Comparison of ENCODE assay signal across 12 cellular contexts in the genomic region with DNA sequence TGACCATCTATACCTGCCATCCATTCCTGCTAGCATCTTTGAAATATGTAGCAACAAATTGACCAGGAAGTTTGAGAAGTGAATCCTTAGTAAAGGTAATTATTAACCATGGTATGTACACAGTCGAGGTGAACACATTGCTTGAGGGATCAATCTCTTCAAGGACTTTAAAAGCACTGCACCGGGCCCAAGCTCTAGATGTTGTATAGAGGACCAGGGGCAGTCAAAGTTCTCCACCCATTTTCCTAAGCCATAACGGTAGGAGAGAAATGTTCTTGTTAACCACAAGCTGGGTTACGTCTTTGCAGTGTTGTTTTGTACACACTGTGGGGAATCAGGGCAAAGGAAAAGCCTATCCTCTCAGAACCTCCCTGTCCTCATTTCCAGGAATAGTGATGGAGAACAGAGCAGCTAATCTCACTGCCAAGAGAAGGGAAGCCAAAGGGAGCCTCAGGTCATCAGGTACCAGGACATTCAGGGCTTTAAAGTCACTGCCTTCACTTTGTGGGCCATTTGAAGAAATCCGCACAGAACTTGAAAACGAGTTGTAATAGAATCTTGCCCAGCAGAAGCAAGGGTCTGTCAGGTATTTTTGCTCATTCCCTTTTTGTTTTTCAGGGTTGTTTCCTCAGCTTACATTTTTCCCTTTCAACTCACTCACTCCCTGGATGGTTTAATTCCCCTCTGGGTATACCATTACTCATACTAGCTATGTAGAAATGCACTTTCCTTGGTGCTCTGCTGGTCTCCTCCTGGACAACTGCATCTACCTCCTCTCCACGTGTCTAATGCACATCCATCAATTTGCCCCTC. TPM values are rescaled to one million over a fixed set of nuclear protein-coding genes. Genes with fewer than 3 reads are reported as not detected.
DNase-seq lines count a peak whose midpoint lies in the region; ATAC-seq, FAIRE-seq and TF ChIP-seq lines count a peak whose summit lies in the region.
"Had no signal": no experiment of that assay in that cellular context is flagged by ENCODE, and none has a peak within 500 bp of the region (broad histone marks: within the 10 kb centered on the region; RNA-seq: fewer than 3 reads in every experiment).

No MANE protein-coding gene starts in this region.

- no peak for TF ChIP-seq CTCF in A549 (IDR thresholded peaks at IDR 0.05)
- no peak for TF ChIP-seq CTCF in endothelial cell (IDR thresholded peaks at IDR 0.05; ENCODE audit: unreplicated experiment)

- no peaks in the 10 kb centered on the region for H3K4me1 Mint-ChIP-seq in endothelial cell (ENCODE audit: unreplicated experiment)

- no peaks in the 10 kb centered on the region for H3K36me3 Mint-ChIP-seq in endothelial cell (ENCODE audit: low read depth, unreplicated experiment)

- TF ChIP-seq POLR2A in A549 (IDR thresholded peaks at IDR 0.05; ENCODE audit: low read length): no peak

- no peaks in the 10 kb centered on the region for H3K9me3 Mint-ChIP-seq in endothelial cell (ENCODE audit: unreplicated experiment)
- H3K9me3 Mint-ChIP-seq: activated CD4-positive, alpha-beta memory T cell treated with anti-CD3 and anti-CD28 coated beads, Interleukin-2, amount 10 ng/mL, durations not matched to agents 7 days and 5 days had no signal

- TF ChIP-seq RAD21 in A549 (conservative IDR thresholded peaks at IDR 0.05 in 1 of 2, IDR thresholded peaks at IDR 0.05 in 1 of 2): no peak

- no peak for TF ChIP-seq EP300 in A549 (IDR thresholded peaks at IDR 0.05)

- H3K4me2 ChIP-seq in A549: peak overlapping the region; percentile 79

- no peak overlapping the region for H3K4me3 Mint-ChIP-seq in endothelial cell (ENCODE audit: unreplicated experiment)
- H3K4me3 Mint-ChIP-seq: activated CD4-positive, alpha-beta memory T cell treated with anti-CD3 and anti-CD28 coated beads, Interleukin-2, amount 10 ng/mL, durations not matched to agents 7 days and 5 days had no signal

- no peaks in the 10 kb centered on the region for H3K36me3 ChIP-seq in endocrine pancreas (ENCODE audit: control insufficient read depth, insufficient read depth, low read length)
- H3K36me3 ChIP-seq in muscle layer of colon (ENCODE audit: insufficient read depth, low read length): no peaks in the 10 kb centered on the region

- H3K27ac ChIP-seq in A549 (peak overlapping the region; percentile 76 to 77), muscle layer of colon (ENCODE audit: low read depth, low read length) (peak overlapping the region; percentile 65)

- H3K27me3 ChIP-seq in endocrine pancreas (ENCODE audit: control insufficient read depth, insufficient read depth, low read length): no peaks in the 10 kb centered on the region
- H3K27me3 ChIP-seq in muscle layer of colon (ENCODE audit: control insufficient read depth in 1 of 2, insufficient read depth in 2 of 2, low read length in 2 of 2): no peaks in the 10 kb centered on the region

- no peaks in the 10 kb centered on the region for H3K9me3 ChIP-seq in A549
- H3K9me3 ChIP-seq in endocrine pancreas (ENCODE audit: control insufficient read depth, low read length): no peaks in the 10 kb centered on the region
- H3K9me3 ChIP-seq in muscle layer of colon (ENCODE audit: low read length): no peaks in the 10 kb centered on the region

- H3K4me3 ChIP-seq in A549: no peak overlapping the region
- H3K4me3 ChIP-seq in endocrine pancreas (ENCODE audit: control insufficient read depth, insufficient read depth, low read length): peak overlapping the region; percentile 3
- H3K4me3 ChIP-seq in muscle layer of colon (ENCODE audit: low read depth in 1 of 2, low read length in 2 of 2): no peak overlapping the region

- H3K27ac Mint-ChIP-seq in endothelial cell (ENCODE audit: unreplicated experiment): no peak overlapping the region
- H3K27ac Mint-ChIP-seq: activated CD4-positive, alpha-beta memory T cell treated with anti-CD3 and anti-CD28 coated beads, Interleukin-2, amount 10 ng/mL, durations not matched to agents 7 days and 5 days had no signal

- WGBS in A549 (ENCODE audit: missing lambda C conversion rate): 21% methylated on average over 7 of the region's 7 CpGs

- DNase-seq in A549 (ENCODE audit: low read depth in 1 of 2, low spot score in 1 of 2): peak in 1 of 2 experiments; percentile 26
- DNase-seq in H4 (ENCODE audit: low spot score): peak; percentile 37
- DNase-seq in activated gamma-delta T cell treated with Interleukin-2 at 50 U/mL for 16 hours: no peak
- DNase-seq in stimulated activated naive CD4-positive, alpha-beta T cell treated with Interleukin-2 at 50 U/mL for 16 hours (lab: John Stamatoyannopoulos, UW): no peak
- no peak for DNase-seq in NCI-H1048 (lab: John Stamatoyannopoulos, UW)
- DNase-seq in endothelial cell (ENCODE audit: low spot score): no peak
- DNase-seq: activated CD4-positive, alpha-beta memory T cell treated with anti-CD3 and anti-CD28 coated beads, Interleukin-2, amount 10 ng/mL, durations not matched to agents 7 days and 5 days; effector CD4-positive, alpha-beta T cell; NCI-H2107 had no signal

- H3K4me1 ChIP-seq in A549: peaks cover 40% of the 10 kb centered on the region
- peaks cover 6% of the 10 kb centered on the region for H3K4me1 ChIP-seq in endocrine pancreas (ENCODE audit: control insufficient read depth, insufficient read depth, low read length)
- H3K4me1 ChIP-seq in muscle layer of colon (ENCODE audit: insufficient read depth, low read length): peaks cover 20% of the 10 kb centered on the region

- CTCF ChIA-PET in A549 (lab: Yijun Ruan, JAX): interaction anchor here (0.8 to 3.4 kb wide), 3 partner anchors 18 to 166 kb away, joined by 3 to 10 read pairs (median 3); no protein-coding TSS in a partner anchor

- POLR2A ChIA-PET in A549 (lab: Yijun Ruan, JAX): no interaction called here

- no peak for FAIRE-seq in A549 (lab: Jason Lieb, UNC)
- FAIRE-seq: frontal cortex had no signal

- peaks cover 2% of the 10 kb centered on the region for H3K27me3 Mint-ChIP-seq in endothelial cell (ENCODE audit: unreplicated experiment)

- ATAC-seq in A549: peak; percentile 56 to 80; a peak in 4 of 6 replicates

- no peak overlapping the region for H3K9ac ChIP-seq in endocrine pancreas (ENCODE audit: control insufficient read depth, insufficient read depth, low read length)
- no peak overlapping the region for H3K9ac ChIP-seq in muscle layer of colon (ENCODE audit: low read length)

TF ChIP-seq in A549, 52 proteins besides CTCF, POLR2A, EP300 and RAD21 (continues in another document):
- TF ChIP-seq SMC3 (IDR thresholded peaks at IDR 0.05): no peak
- TF ChIP-seq TP53 (CRISPR knock-in tag; IDR thresholded peaks at IDR 0.05): no peak
- TF ChIP-seq SREBF2 (IDR thresholded peaks at IDR 0.05): no peak
- no peak for TF ChIP-seq EHMT2 (IDR thresholded peaks at IDR 0.05; ENCODE audit: low read depth)
- TF ChIP-seq, protein P1, sequence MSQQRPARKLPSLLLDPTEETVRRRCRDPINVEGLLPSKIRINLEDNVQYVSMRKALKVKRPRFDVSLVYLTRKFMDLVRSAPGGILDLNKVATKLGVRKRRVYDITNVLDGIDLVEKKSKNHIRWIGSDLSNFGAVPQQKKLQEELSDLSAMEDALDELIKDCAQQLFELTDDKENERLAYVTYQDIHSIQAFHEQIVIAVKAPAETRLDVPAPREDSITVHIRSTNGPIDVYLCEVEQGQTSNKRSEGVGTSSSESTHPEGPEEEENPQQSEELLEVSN (IDR thresholded peaks at IDR 0.05; ENCODE audit: borderline replicate concordance, low read depth): no peak
- TF ChIP-seq, protein P2, sequence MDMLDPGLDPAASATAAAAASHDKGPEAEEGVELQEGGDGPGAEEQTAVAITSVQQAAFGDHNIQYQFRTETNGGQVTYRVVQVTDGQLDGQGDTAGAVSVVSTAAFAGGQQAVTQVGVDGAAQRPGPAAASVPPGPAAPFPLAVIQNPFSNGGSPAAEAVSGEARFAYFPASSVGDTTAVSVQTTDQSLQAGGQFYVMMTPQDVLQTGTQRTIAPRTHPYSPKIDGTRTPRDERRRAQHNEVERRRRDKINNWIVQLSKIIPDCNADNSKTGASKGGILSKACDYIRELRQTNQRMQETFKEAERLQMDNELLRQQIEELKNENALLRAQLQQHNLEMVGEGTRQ (IDR thresholded peaks at IDR 0.05): no peak
- TF ChIP-seq, protein P3, sequence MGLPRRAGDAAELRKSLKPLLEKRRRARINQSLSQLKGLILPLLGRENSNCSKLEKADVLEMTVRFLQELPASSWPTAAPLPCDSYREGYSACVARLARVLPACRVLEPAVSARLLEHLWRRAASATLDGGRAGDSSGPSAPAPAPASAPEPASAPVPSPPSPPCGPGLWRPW (IDR thresholded peaks at IDR 0.05): no peak
- no peak for TF ChIP-seq BHLHE40 (IDR thresholded peaks at IDR 0.05; ENCODE audit: low read depth, low read length)
- TF ChIP-seq RFX5 (IDR thresholded peaks at IDR 0.05): no peak
- TF ChIP-seq, protein P4, sequence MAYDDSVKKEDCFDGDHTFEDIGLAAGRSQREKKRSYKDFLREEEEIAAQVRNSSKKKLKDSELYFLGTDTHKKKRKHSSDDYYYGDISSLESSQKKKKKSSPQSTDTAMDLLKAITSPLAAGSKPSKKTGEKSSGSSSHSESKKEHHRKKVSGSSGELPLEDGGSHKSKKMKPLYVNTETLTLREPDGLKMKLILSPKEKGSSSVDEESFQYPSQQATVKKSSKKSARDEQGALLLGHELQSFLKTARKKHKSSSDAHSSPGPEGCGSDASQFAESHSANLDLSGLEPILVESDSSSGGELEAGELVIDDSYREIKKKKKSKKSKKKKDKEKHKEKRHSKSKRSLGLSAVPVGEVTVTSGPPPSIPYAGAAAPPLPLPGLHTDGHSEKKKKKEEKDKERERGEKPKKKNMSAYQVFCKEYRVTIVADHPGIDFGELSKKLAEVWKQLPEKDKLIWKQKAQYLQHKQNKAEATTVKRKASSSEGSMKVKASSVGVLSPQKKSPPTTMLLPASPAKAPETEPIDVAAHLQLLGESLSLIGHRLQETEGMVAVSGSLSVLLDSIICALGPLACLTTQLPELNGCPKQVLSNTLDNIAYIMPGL (CRISPR knock-in tag; IDR thresholded peaks at IDR 0.05; ENCODE audit: borderline replicate concordance): no peak

RNA-seq across cellular contexts. Expression of a gene that starts 5.3 kb away (rescaled TPM):
- polyA plus RNA-seq in A549 (2011; rRNA removed): 17.4 and 25.4 TPM in 2 replicates
- polyA plus RNA-seq in A549 (2012; cell fraction: cytosol; rRNA removed): 7.1 and 10.8 TPM in 2 replicates
- 6.1 and 7.5 TPM in 2 replicates for polyA plus RNA-seq in A549 (2012; cell fraction: nucleus; rRNA removed)
- 13.3 to 14.7 TPM (median 13.9 TPM) in 3 replicates for polyA plus RNA-seq in A549 (2017; fragmentation: RNase III; extraction: RNeasy Plus Mini Kit Qiagen cat#74134 plus additional on column Dnase treatment)
- 7.6 and 8.4 TPM in 2 replicates for polyA minus RNA-seq in A549 (2011; rRNA and poly(A)+ RNA removed)
- 4.7 and 4.9 TPM in 2 replicates for total RNA-seq in H4 (2014; rRNA removed; shearing (Covaris generic))
- 1.3 TPM for total RNA-seq in endothelial cell (ENCODE audit: unreplicated experiment)

RNA-seq across cellular contexts. Expression of a gene that starts 22.7 kb away (rescaled TPM):
- polyA plus RNA-seq in A549 (2011; rRNA removed) (1.9 and 2.7 TPM in 2 replicates), A549 (2017; fragmentation: RNase III; extraction: RNeasy Plus Mini Kit Qiagen cat#74134 plus additional on column Dnase treatment) (0.98 to 1.5 TPM (median 1.3 TPM) in 3 replicates)
- polyA plus RNA-seq in A549 (2012; cell fraction: cytosol; rRNA removed): 0.75 and 1.0 TPM in 2 replicates
- polyA plus RNA-seq in A549 (2012; cell fraction: nucleus; rRNA removed): 0.44 and 0.53 TPM in 2 replicates
- polyA minus RNA-seq in A549 (2011; rRNA and poly(A)+ RNA removed): 0.66 and 1.4 TPM in 2 replicates
- not detected in 2 replicates for total RNA-seq in H4 (2014; rRNA removed; shearing (Covaris generic))
- 3.9 TPM for total RNA-seq in endothelial cell (ENCODE audit: unreplicated experiment)
- total RNA-seq: activated CD4-positive, alpha-beta memory T cell treated with anti-CD3 and anti-CD28 coated beads, Interleukin-2, amount 10 ng/mL, durations not matched to agents 7 days and 5 days had no signal
